ENCODE assay signal across 9 cellular contexts in genomic region chr6:25404693-25405169, GRCh38.
DNase-seq lines count a peak whose midpoint lies in the region; ATAC-seq lines count a peak whose summit lies in the region.
"Had no signal": no experiment of that assay in that cellular context is flagged by ENCODE, and none has a peak within 500 bp of the region (broad histone marks: within the 10 kb centered on the region; RNA-seq: fewer than 3 reads in every experiment).

No MANE protein-coding gene starts in this region.

- intact Hi-C loops in dendritic cell treated with granulocyte-macrophage colony-stimulating factor and Interleukin-4, amounts not matched to agents 40 ng/mL and 50 ng/mL, for 4 days (cut with micrococcal nuclease) = loop anchor here (5.0 kb wide), 1 partner anchor 38 kb away; no protein-coding TSS in a partner anchor

- peaks cover 27% of the 10 kb centered on the region for H3K4me1 Mint-ChIP-seq in dendritic cell treated with granulocyte-macrophage colony-stimulating factor and Interleukin-4, amounts not matched to agents 40 ng/mL and 50 ng/mL, for 4 days (ENCODE audit: low read depth)

- DNase-seq in T follicular helper cell (ENCODE audit: low read depth) (peak; percentile 6), hepatic stellate cell (ENCODE audit: low spot score) (no peak), SW 1271 (lab: John Stamatoyannopoulos, UW) (no peak), NCI-H446 (lab: John Stamatoyannopoulos, UW) (no peak)
- DNase-seq in stimulated activated CD8-positive, alpha-beta memory T cell treated with anti-CD3 and anti-CD28 coated beads, Interleukin-7, amount 100 ng/mL, for 24 hours (ENCODE audit: low read depth) = peak; percentile 8

- H3K27ac Mint-ChIP-seq in dendritic cell treated with granulocyte-macrophage colony-stimulating factor and Interleukin-4, amounts not matched to agents 40 ng/mL and 50 ng/mL, for 4 days = no peak overlapping the region

- ATAC-seq in GM19035 (IDR thresholded peaks at IDR 0.05; ENCODE audit: unreplicated experiment) = peak; percentile 98
- peak; percentile 86 for ATAC-seq in HG02970 (IDR thresholded peaks at IDR 0.05; ENCODE audit: low FRiP score, unreplicated experiment)
- ATAC-seq: Panc1 had no signal

- H3K27me3 Mint-ChIP-seq in dendritic cell treated with granulocyte-macrophage colony-stimulating factor and Interleukin-4, amounts not matched to agents 40 ng/mL and 50 ng/mL, for 4 days = no peaks in the 10 kb centered on the region

- peaks cover 32% of the 10 kb centered on the region for H3K36me3 Mint-ChIP-seq in dendritic cell treated with granulocyte-macrophage colony-stimulating factor and Interleukin-4, amounts not matched to agents 40 ng/mL and 50 ng/mL, for 4 days (ENCODE audit: low read depth)

- no peaks in the 10 kb centered on the region for H3K9me3 Mint-ChIP-seq in dendritic cell treated with granulocyte-macrophage colony-stimulating factor and Interleukin-4, amounts not matched to agents 40 ng/mL and 50 ng/mL, for 4 days

- peak overlapping the region; percentile 60 for H3K4me3 Mint-ChIP-seq in dendritic cell treated with granulocyte-macrophage colony-stimulating factor and Interleukin-4, amounts not matched to agents 40 ng/mL and 50 ng/mL, for 4 days

Comparison
In these comparisons a context has a peak if more than half of its experiments do, and no peak if none do; other contexts are left out.
1. DNase-seq: peak in T follicular helper cell (single experiment) and stimulated activated CD8-positive, alpha-beta memory T cell treated with anti-CD3 and anti-CD28 coated beads, Interleukin-7, amount 100 ng/mL, for 24 hours (single experiment); none in hepatic stellate cell (single experiment), SW 1271 (0 of 2) and NCI-H446 (0 of 2).